8 cellular contexts compared by ENCODE assay signal in the genomic region with DNA sequence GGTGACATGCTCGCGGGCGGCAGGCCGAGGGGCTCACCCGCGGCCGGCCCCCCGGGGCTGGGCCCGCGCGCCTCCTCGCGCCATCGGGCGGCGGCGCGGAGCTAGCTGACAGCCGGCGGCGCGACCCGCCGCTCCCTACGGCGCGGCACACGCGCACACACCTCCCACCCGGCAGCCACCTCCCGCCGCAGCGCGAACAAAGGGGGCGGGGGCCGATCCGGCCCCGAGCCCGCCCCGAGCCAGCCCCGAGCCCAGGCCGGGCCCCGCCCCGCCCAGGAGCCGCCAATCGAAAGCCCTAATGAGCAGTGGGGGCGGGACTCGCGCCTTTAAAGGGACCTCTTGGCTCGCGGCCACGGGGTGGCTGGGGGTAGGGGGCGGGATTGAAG. TPM values are rescaled to one million over a fixed set of nuclear protein-coding genes. Genes with fewer than 3 reads are reported as not detected.
DNase-seq lines count a peak whose midpoint lies in the region; ATAC-seq and TF ChIP-seq lines count a peak whose summit lies in the region.

A gene with protein sequence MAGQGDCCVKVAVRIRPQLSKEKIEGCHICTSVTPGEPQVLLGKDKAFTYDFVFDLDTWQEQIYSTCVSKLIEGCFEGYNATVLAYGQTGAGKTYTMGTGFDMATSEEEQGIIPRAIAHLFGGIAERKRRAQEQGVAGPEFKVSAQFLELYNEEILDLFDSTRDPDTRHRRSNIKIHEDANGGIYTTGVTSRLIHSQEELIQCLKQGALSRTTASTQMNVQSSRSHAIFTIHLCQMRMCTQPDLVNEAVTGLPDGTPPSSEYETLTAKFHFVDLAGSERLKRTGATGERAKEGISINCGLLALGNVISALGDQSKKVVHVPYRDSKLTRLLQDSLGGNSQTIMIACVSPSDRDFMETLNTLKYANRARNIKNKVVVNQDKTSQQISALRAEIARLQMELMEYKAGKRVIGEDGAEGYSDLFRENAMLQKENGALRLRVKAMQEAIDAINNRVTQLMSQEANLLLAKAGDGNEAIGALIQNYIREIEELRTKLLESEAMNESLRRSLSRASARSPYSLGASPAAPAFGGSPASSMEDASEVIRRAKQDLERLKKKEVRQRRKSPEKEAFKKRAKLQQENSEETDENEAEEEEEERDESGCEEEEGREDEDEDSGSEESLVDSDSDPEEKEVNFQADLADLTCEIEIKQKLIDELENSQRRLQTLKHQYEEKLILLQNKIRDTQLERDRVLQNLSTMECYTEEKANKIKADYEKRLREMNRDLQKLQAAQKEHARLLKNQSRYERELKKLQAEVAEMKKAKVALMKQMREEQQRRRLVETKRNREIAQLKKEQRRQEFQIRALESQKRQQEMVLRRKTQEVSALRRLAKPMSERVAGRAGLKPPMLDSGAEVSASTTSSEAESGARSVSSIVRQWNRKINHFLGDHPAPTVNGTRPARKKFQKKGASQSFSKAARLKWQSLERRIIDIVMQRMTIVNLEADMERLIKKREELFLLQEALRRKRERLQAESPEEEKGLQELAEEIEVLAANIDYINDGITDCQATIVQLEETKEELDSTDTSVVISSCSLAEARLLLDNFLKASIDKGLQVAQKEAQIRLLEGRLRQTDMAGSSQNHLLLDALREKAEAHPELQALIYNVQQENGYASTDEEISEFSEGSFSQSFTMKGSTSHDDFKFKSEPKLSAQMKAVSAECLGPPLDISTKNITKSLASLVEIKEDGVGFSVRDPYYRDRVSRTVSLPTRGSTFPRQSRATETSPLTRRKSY (N-terminal part only) (minus strand): TSS at position 198 of the 386 bp plus-strand sequence. CDS start 331 bp downstream, outside the sequence.

- H3K27ac Mint-ChIP-seq in activated CD4-positive, alpha-beta T cell treated with anti-CD3 and anti-CD28 coated beads, Interleukin-2, amount 10 ng/mL, durations not matched to agents 24 days and 14 days, result peak within 1 kb of the TSS; percentile 97

- peak within 1 kb of the TSS; percentile 90 for H3K4me3 Mint-ChIP-seq in activated CD4-positive, alpha-beta T cell treated with anti-CD3 and anti-CD28 coated beads, Interleukin-2, amount 10 ng/mL, durations not matched to agents 24 days and 14 days

- in situ Hi-C loops in ACHN (cut with HindIII; ENCODE audit: low pct_ligation_motif_present, low pct_unique_long_range_greater_than_20kb, low sequenced_read_pairs), result no loop called here

- H3K27ac ChIP-seq in coronary artery, result peak within 1 kb of the TSS in 1 of 2 donors; percentile 1
- peak within 1 kb of the TSS; percentile 64 for H3K27ac ChIP-seq in lower lobe of right lung

- DNase-seq in ACHN (peak; percentile 70), NCI-H226 (peak; percentile 61), coronary artery (ENCODE audit: low spot score) (no peak), lower lobe of right lung (peak; percentile 89)
- DNase-seq in activated CD4-positive, alpha-beta T cell treated with anti-CD3 and anti-CD28 coated beads, Interleukin-2, amount 10 ng/mL, durations not matched to agents 24 days and 14 days, result peak; percentile 98
- peak; percentile 75 to 88 (median 77) for DNase-seq in stimulated activated CD4-positive, alpha-beta T cell treated with anti-CD3 and anti-CD28 coated beads, TNF-alpha, amount 100 ng/mL, for 48 hours (ENCODE audit: low read depth in 3 of 3)

- intact Hi-C loops in activated CD4-positive, alpha-beta T cell treated with anti-CD3 and anti-CD28 coated beads, Interleukin-2, amount 10 ng/mL, durations not matched to agents 24 days and 14 days (cut with micrococcal nuclease), result loop anchor here (5.0 kb wide), 3 partner anchors 149 to 401 kb away; a partner anchor contains a TSS
- intact Hi-C loops in lower lobe of right lung (cut with DNase I), result no loop called here

- TF ChIP-seq CTCF in coronary artery (IDR thresholded peaks at IDR 0.05), result no peak
- TF ChIP-seq CTCF in lower lobe of right lung (IDR thresholded peaks at IDR 0.05), result no peak

- ATAC-seq in GM18867 (IDR thresholded peaks at IDR 0.05; ENCODE audit: unreplicated experiment) (peak; percentile 64), HG03103 (IDR thresholded peaks at IDR 0.05; ENCODE audit: low read depth, unreplicated experiment) (peak; percentile 39), lower lobe of right lung (peak; percentile 87 to 89)

- H3K9me3 ChIP-seq in lower lobe of right lung, result no peaks in the 10 kb centered on the region

- H3K4me3 ChIP-seq in coronary artery, result peak within 1 kb of the TSS; percentile 69
- peak within 1 kb of the TSS; percentile 62 for H3K4me3 ChIP-seq in lower lobe of right lung

- peaks cover 10% of the 10 kb centered on the region for H3K36me3 Mint-ChIP-seq in activated CD4-positive, alpha-beta T cell treated with anti-CD3 and anti-CD28 coated beads, Interleukin-2, amount 10 ng/mL, durations not matched to agents 24 days and 14 days (ENCODE audit: low read depth)

- no peaks in the 10 kb centered on the region for H3K27me3 Mint-ChIP-seq in activated CD4-positive, alpha-beta T cell treated with anti-CD3 and anti-CD28 coated beads, Interleukin-2, amount 10 ng/mL, durations not matched to agents 24 days and 14 days

- no peaks in the 10 kb centered on the region for H3K9me3 Mint-ChIP-seq in activated CD4-positive, alpha-beta T cell treated with anti-CD3 and anti-CD28 coated beads, Interleukin-2, amount 10 ng/mL, durations not matched to agents 24 days and 14 days

- H3K36me3 ChIP-seq in lower lobe of right lung, result no peaks in the 10 kb centered on the region

- peaks cover 70% of the 10 kb centered on the region for H3K4me1 Mint-ChIP-seq in activated CD4-positive, alpha-beta T cell treated with anti-CD3 and anti-CD28 coated beads, Interleukin-2, amount 10 ng/mL, durations not matched to agents 24 days and 14 days

- no peaks in the 10 kb centered on the region for H3K27me3 ChIP-seq in lower lobe of right lung (ENCODE audit: low read depth)

- H3K4me1 ChIP-seq in lower lobe of right lung, result peaks cover 81% of the 10 kb centered on the region

RNA-seq across cellular contexts. Expression of the gene that starts here (rescaled TPM):
- 48.3 and 49.3 TPM in 2 replicates for total RNA-seq in activated CD4-positive, alpha-beta T cell treated with anti-CD3 and anti-CD28 coated beads, Interleukin-2, amount 10 ng/mL, durations not matched to agents 24 days and 14 days
- 4.7 TPM for total RNA-seq in lower lobe of right lung
